In the genomic region with DNA sequence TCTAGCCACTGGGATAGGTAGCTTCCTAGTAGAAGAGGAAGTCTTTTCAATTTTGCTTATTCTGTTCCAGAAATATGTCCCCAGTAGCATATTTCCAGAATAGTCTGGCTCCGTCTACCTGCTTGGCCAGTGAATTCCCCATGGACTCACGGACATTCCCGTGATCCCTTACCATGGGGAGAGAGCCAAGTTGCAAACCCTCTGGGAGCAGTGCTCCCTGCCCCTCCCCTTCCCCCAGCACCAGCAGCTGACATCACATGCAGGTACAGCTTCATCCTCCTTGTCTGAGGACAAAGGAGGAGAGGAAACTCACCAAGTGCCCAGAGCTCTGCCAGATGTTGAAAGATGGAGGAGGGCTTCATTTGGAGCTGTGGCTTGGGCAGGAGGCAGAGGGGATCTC, we compare ENCODE assay signal across 30 cellular contexts.
"Had no signal": no experiment of that assay in that cellular context is flagged by ENCODE, and none has a peak within 500 bp of the region (broad histone marks: within the 10 kb centered on the region; RNA-seq: fewer than 3 reads in every experiment).

No MANE protein-coding gene starts in this region.

- H3K4me2 ChIP-seq: neural progenitor cell had no signal

- H3K4me1 ChIP-seq: left lung, lower lobe of right lung, prostate gland, stomach, testis, uterus had no signal

- H3K9me3 ChIP-seq: left lung, lower lobe of right lung, ovary, prostate gland, stomach, testis, thyroid gland, uterus had no signal

- H3K27me3 Mint-ChIP-seq: type B pancreatic cell had no signal

- H3K27ac Mint-ChIP-seq: immature natural killer cell; mesothelial cell of epicardium; natural killer cell; nephron progenitor cell; neural progenitor cell; stimulated activated naive B cell treated with anti-CD40 and anti-IgM and Interleukin-4, amounts not matched to agents 10 μg/mL and 1 μg/mL and 100 μg/mL, for 72 hours; type B pancreatic cell had no signal

- H2AFZ ChIP-seq: neural progenitor cell had no signal

- H3K4me3 Mint-ChIP-seq: immature natural killer cell; mesothelial cell of epicardium; naive B cell; natural killer cell; nephron progenitor cell; neural progenitor cell; stimulated activated naive B cell treated with anti-CD40 and anti-IgM and Interleukin-4, amounts not matched to agents 10 μg/mL and 1 μg/mL and 100 μg/mL, for 72 hours; type B pancreatic cell had no signal

- H3K9ac ChIP-seq: neural progenitor cell had no signal

- H3K9me3 Mint-ChIP-seq: immature natural killer cell; mesothelial cell of epicardium; naive B cell; natural killer cell; nephron progenitor cell; neural progenitor cell; stimulated activated naive B cell treated with anti-CD40 and anti-IgM and Interleukin-4, amounts not matched to agents 10 μg/mL and 1 μg/mL and 100 μg/mL, for 72 hours; type B pancreatic cell had no signal

- ATAC-seq: left colon; left lung; lower lobe of right lung; natural killer cell; sciatic nerve; stimulated activated naive B cell treated with anti-CD40 and anti-IgM and Interleukin-4, amounts not matched to agents 10 μg/mL and 1 μg/mL and 100 μg/mL, for 72 hours; stimulated activated naive CD8-positive, alpha-beta T cell treated with anti-CD3 and anti-CD28 coated beads, Interleukin-15, Interleukin-2, amounts not matched to agents 100 U/mL and 50 U/mL, for 24 hours had no signal

- H3K27me3 ChIP-seq: left lung, neural progenitor cell, ovary, testis, thyroid gland, uterus had no signal

- H3K36me3 ChIP-seq: left lung, lower lobe of right lung, neural progenitor cell, ovary, prostate gland, stomach, thyroid gland, uterus had no signal

- DNase-seq: hypothalamus; immature natural killer cell; kidney; left colon; left lung; lower lobe of right lung; mesendoderm; naive B cell; natural killer cell; nephron progenitor cell; ovary; retina; right cardiac atrium; stimulated activated CD4-positive, alpha-beta T cell treated with anti-CD3 and anti-CD28 coated beads, Interleukin-12 subunit alpha, Interleukin-12 subunit beta, amount 100 ng/mL, for 4 hours; stimulated activated CD4-positive, alpha-beta T cell treated with anti-CD3 and anti-CD28 coated beads, Interleukin-15, amount 100 ng/mL, for 24 hours; stimulated activated CD4-positive, alpha-beta T cell treated with anti-CD3 and anti-CD28 coated beads, Interleukin-2, amount 100 ng/mL, for 24 hours; stimulated activated CD4-positive, alpha-beta T cell treated with anti-CD3 and anti-CD28 coated beads, Interleukin-4, amount 100 ng/mL, for 1 hour; stimulated activated naive B cell treated with anti-CD40 and anti-IgM and Interleukin-4, amounts not matched to agents 10 μg/mL and 1 μg/mL and 100 μg/mL, for 72 hours; stimulated activated naive CD8-positive, alpha-beta T cell treated with anti-CD3 and anti-CD28 coated beads, Interleukin-15, Interleukin-2, amounts not matched to agents 100 U/mL and 50 U/mL, for 24 hours; stomach; testis; thyroid gland; uterus had no signal

- H3K27ac ChIP-seq: left lung, lower lobe of right lung, neural progenitor cell, ovary, prostate gland, skin epidermis, stomach, testis, thyroid gland, uterus had no signal

- FAIRE-seq: islet of Langerhans, kidney had no signal

- H3K4me3 ChIP-seq: left lung, lower lobe of right lung, neural progenitor cell, ovary, prostate gland, skin epidermis, stomach, testis, thyroid gland, uterus had no signal

- H3K36me3 Mint-ChIP-seq: immature natural killer cell; mesothelial cell of epicardium; naive B cell; natural killer cell; neural progenitor cell; stimulated activated naive B cell treated with anti-CD40 and anti-IgM and Interleukin-4, amounts not matched to agents 10 μg/mL and 1 μg/mL and 100 μg/mL, for 72 hours; type B pancreatic cell had no signal

- H3K4me1 Mint-ChIP-seq: naive B cell, natural killer cell had no signal
